In genomic region chr11:118907051-118907748, GRCh38 we compare ENCODE assay signal across 8 cellular contexts. TPM values are rescaled to one million over a fixed set of nuclear protein-coding genes. Genes with fewer than 3 reads are reported as not detected.
A peak's percentile ranks its signal among the peaks of the same experiment; 100 is the strongest.
DNase-seq lines count a peak whose midpoint lies in the region; ATAC-seq, FAIRE-seq and TF ChIP-seq lines count a peak whose summit lies in the region.

No MANE protein-coding gene starts in this region.

- TF ChIP-seq POLR2A in HepG2 (IDR thresholded peaks at IDR 0.05; ENCODE audit: insufficient read depth in 1 of 2, low read depth in 2 of 2, low read length in 2 of 2): no peak

- H3K27ac ChIP-seq in HepG2 (ENCODE audit: extremely low read length, insufficient read depth, low read length): no peak overlapping the region

- peaks cover 11 to 33% of the 10 kb centered on the region in 2 experiments; a peak in 3 of 5 replicates for H3K36me3 ChIP-seq in HepG2 (replicated peaks in 1 of 2; ENCODE audit: control insufficient read depth in 1 of 2, insufficient read depth in 2 of 2, low read length in 2 of 2)

- H3K4me3 ChIP-seq in choroid plexus epithelial cell (ENCODE audit: low read depth, low read length): no peak overlapping the region
- no peak overlapping the region for H3K4me3 ChIP-seq in HepG2 (replicated peaks in 1 of 3; ENCODE audit: insufficient read depth in 1 of 3, low read depth in 2 of 3, low read length in 3 of 3)

- DNase-seq in EH (ENCODE audit: low read depth) (peak; percentile 76), NCI-H2196 (lab: John Stamatoyannopoulos, UW; ENCODE audit: unreplicated experiment) (peak; percentile 84), choroid plexus epithelial cell (ENCODE audit: low read depth) (peak; percentile 82), HepG2 (ENCODE audit: low spot score) (peak; percentile 73)
- peak; percentile 84 to 86 for DNase-seq in activated CD4-positive, alpha-beta T cell treated with anti-CD3 and anti-CD28 coated beads for 24 hours (ENCODE audit: low read depth in 2 of 2)
- DNase-seq in stimulated activated CD4-positive, alpha-beta T cell treated with anti-CD3 and anti-CD28 coated beads, Interleukin-4, amount 100 ng/mL, for 48 hours (ENCODE audit: low read depth in 2 of 2): peak; percentile 77 to 83

- in situ Hi-C loops in HepG2 (cut with HindIII; ENCODE audit: extremely low pct_ligation_motif_present, low pct_unique_long_range_greater_than_20kb): no loop called here

- no peaks in the 10 kb centered on the region for H3K9me3 ChIP-seq in HepG2 (ENCODE audit: low read length)

- WGBS in HepG2 (ENCODE audit: low lambda C conversion rate): 84% methylated on average over 17 of the region's 21 CpGs

- H3K27me3 ChIP-seq in HepG2 (ENCODE audit: control insufficient read depth in 1 of 2, insufficient read depth in 2 of 2, low read length in 2 of 2): no peaks in the 10 kb centered on the region; a peak in 1 of 5 replicates

- no peak overlapping the region for H3K4me2 ChIP-seq in HepG2 (ENCODE audit: low read depth, low read length)

- peaks cover 42% of the 10 kb centered on the region for H3K4me1 ChIP-seq in HepG2 (ENCODE audit: insufficient read depth, low read length)

- H3K9ac ChIP-seq in HepG2 (ENCODE audit: insufficient read depth, low read depth, low read length): no peak overlapping the region

- no peak overlapping the region for H2AFZ ChIP-seq in HepG2 (ENCODE audit: low read length)

- H3K79me2 ChIP-seq in HepG2 (ENCODE audit: insufficient read depth, low read length): peaks cover 2% of the 10 kb centered on the region

- peak; percentile 77 for FAIRE-seq in HepG2 (lab: Jason Lieb, UNC)

- no peaks in the 10 kb centered on the region for H4K20me1 ChIP-seq in HepG2 (ENCODE audit: insufficient read depth, low read length)

- TF ChIP-seq CTCF in choroid plexus epithelial cell (conservative IDR thresholded peaks at IDR 0.05; ENCODE audit: low read depth, low read length): peak; percentile 96
- TF ChIP-seq CTCF in HepG2 (CRISPR knock-in tag; IDR thresholded peaks at IDR 0.05): peak; percentile 99

- ATAC-seq in HG02588 (IDR thresholded peaks at IDR 0.05; ENCODE audit: unreplicated experiment): peak; percentile 72
- ATAC-seq in HepG2: peak; percentile 46
- no peak for ATAC-seq in HG02970 (IDR thresholded peaks at IDR 0.05; ENCODE audit: low FRiP score, unreplicated experiment)

- intact Hi-C loops in HepG2 (cut with micrococcal nuclease; ENCODE audit: unreplicated experiment): loop anchor here (1.0 kb wide), 2 partner anchors 23 to 49 kb away; partner anchors contain the start of gene UPK2

- POLR2A ChIA-PET in HepG2 (lab: Yijun Ruan, JAX): no interaction called here

- no TSS peak for BruUV-seq in HepG2 (replicated peaks; lab: Mats Ljungman, UMichigan)

- TF ChIP-seq EP300 in HepG2 (IDR thresholded peaks at IDR 0.05; ENCODE audit: low read depth in 2 of 2, low read length in 2 of 2) (no peak), HepG2 (CRISPR knock-in tag; IDR thresholded peaks at IDR 0.05; ENCODE audit: borderline replicate concordance) (peak; percentile 43; the same call in 1 of the 2 replicates)

- TF ChIP-seq RAD21 in HepG2 (CRISPR knock-in tag; IDR thresholded peaks at IDR 0.05): peak; percentile 99

- CTCF ChIA-PET in HepG2 (lab: Yijun Ruan, JAX; ENCODE audit: low intra/inter-chr PET ratio, low total read pairs): interaction anchor here (2.3 to 9.1 kb wide), 2 partner anchors 20 to 49 kb away, joined by 38 to 188 read pairs; partner anchors contain the start of genes BCL9L and UPK2

TF ChIP-seq in HepG2, 621 proteins besides CTCF, POLR2A, EP300 and RAD21 (continues in another document):
- TF ChIP-seq SMAD3 (CRISPR knock-in tag; IDR thresholded peaks at IDR 0.05): no peak; the same call in 1 of the 2 replicates
- no peak for TF ChIP-seq WIZ (CRISPR knock-in tag; IDR thresholded peaks at IDR 0.05)
- no peak for TF ChIP-seq NFIC (IDR thresholded peaks at IDR 0.05; ENCODE audit: low read length)
- TF ChIP-seq SNAPC5 (CRISPR knock-in tag; IDR thresholded peaks at IDR 0.05; ENCODE audit: borderline replicate concordance): no peak
- TF ChIP-seq NR2F1 (CRISPR knock-in tag; IDR thresholded peaks at IDR 0.05): no peak
- no peak for TF ChIP-seq MTF1 (CRISPR knock-in tag; IDR thresholded peaks at IDR 0.05)

RNA-seq across cellular contexts. Expression of gene BCL9L, which starts 18.5 kb away (rescaled TPM):
- total RNA-seq in HepG2 (2016; rRNA removed; fragmentation: Illumina TruSeq; extraction: Trizol): 3.7 and 5.5 TPM in 2 replicates
- total RNA-seq in HepG2 (2016; cell fraction: cytosol; rRNA removed; fragmentation: Illumina TruSeq; extraction: Trizol; ENCODE audit: low read depth): 1.4 and 2.2 TPM in 2 replicates
- 3.5 and 4.0 TPM in 2 replicates for total RNA-seq in HepG2 (2016; cell fraction: insoluble cytoplasmic fraction; rRNA removed; fragmentation: Illumina TruSeq; extraction: Trizol)
- 3.8 and 4.9 TPM in 2 replicates for total RNA-seq in HepG2 (2016; cell fraction: membrane; rRNA removed; fragmentation: Illumina TruSeq; extraction: Trizol)
- 9.3 and 12.2 TPM in 2 replicates for total RNA-seq in HepG2 (2016; cell fraction: nucleus; rRNA removed; fragmentation: Illumina TruSeq; extraction: Trizol)
- 4.1 and 4.5 TPM in 2 replicates for polyA plus RNA-seq in HepG2 (2011; rRNA removed)
- polyA plus RNA-seq in HepG2 (2011; cell fraction: cytosol; rRNA removed): 1.1 and 1.9 TPM in 2 replicates
- 7.0 and 13.4 TPM in 2 replicates for polyA plus RNA-seq in HepG2 (2011; cell fraction: nucleus; rRNA removed)
- 10.4 and 11.2 TPM in 2 replicates for polyA plus RNA-seq in HepG2 (2012)
- polyA plus RNA-seq in HepG2 (2016; cell fraction: cytosol; fragmentation: Illumina TruSeq; extraction: Trizol; ENCODE audit: low read depth): 0.58 and 0.67 TPM in 2 replicates
- 9.7 and 15.0 TPM in 2 replicates for polyA plus RNA-seq in HepG2 (2016; cell fraction: insoluble cytoplasmic fraction; fragmentation: Illumina TruSeq; extraction: Trizol; ENCODE audit: low read depth)
- 1.5 and 1.9 TPM in 2 replicates for polyA plus RNA-seq in HepG2 (2016; cell fraction: membrane; fragmentation: Illumina TruSeq; extraction: Trizol; ENCODE audit: low read depth)
- polyA plus RNA-seq in HepG2 (2016; cell fraction: nucleus; fragmentation: Illumina TruSeq; extraction: Trizol; ENCODE audit: insufficient read depth, low read depth): 21.7 and 33.9 TPM in 2 replicates
- 4.8 and 11.8 TPM in 2 replicates for polyA minus RNA-seq in HepG2 (2011; rRNA and poly(A)+ RNA removed; ENCODE audit: low replicate concordance)
- polyA minus RNA-seq in HepG2 (2011; cell fraction: cytosol; rRNA and poly(A)+ RNA removed): 6.2 and 6.8 TPM in 2 replicates
- polyA minus RNA-seq in HepG2 (2011; cell fraction: nucleus; rRNA and poly(A)+ RNA removed): 5.5 and 6.5 TPM in 2 replicates

RNA-seq across cellular contexts. Expression of gene CXCR5, which starts 23.5 kb away (rescaled TPM):
- total RNA-seq in HepG2 (2016; rRNA removed; fragmentation: Illumina TruSeq; extraction: Trizol): not detected in 2 replicates
- not detected in 2 replicates for total RNA-seq in HepG2 (2016; cell fraction: cytosol; rRNA removed; fragmentation: Illumina TruSeq; extraction: Trizol; ENCODE audit: low read depth)
- not detected in 2 replicates for total RNA-seq in HepG2 (2016; cell fraction: insoluble cytoplasmic fraction; rRNA removed; fragmentation: Illumina TruSeq; extraction: Trizol)
- total RNA-seq in HepG2 (2016; cell fraction: membrane; rRNA removed; fragmentation: Illumina TruSeq; extraction: Trizol): not detected in 2 replicates
- not detected in 2 replicates for total RNA-seq in HepG2 (2016; cell fraction: nucleus; rRNA removed; fragmentation: Illumina TruSeq; extraction: Trizol)
- polyA plus RNA-seq in HepG2 (2011; rRNA removed): not detected in 2 replicates
- not detected in 2 replicates for polyA plus RNA-seq in HepG2 (2011; cell fraction: cytosol; rRNA removed)
- not detected in 2 replicates for polyA plus RNA-seq in HepG2 (2011; cell fraction: nucleus; rRNA removed)
- polyA plus RNA-seq in HepG2 (2012): not detected in 2 replicates
- polyA plus RNA-seq in HepG2 (2016; cell fraction: cytosol; fragmentation: Illumina TruSeq; extraction: Trizol; ENCODE audit: low read depth): not detected in 2 replicates
- polyA plus RNA-seq in HepG2 (2016; cell fraction: insoluble cytoplasmic fraction; fragmentation: Illumina TruSeq; extraction: Trizol; ENCODE audit: low read depth): not detected in 2 replicates
- polyA plus RNA-seq in HepG2 (2016; cell fraction: membrane; fragmentation: Illumina TruSeq; extraction: Trizol; ENCODE audit: low read depth): not detected in 2 replicates
- not detected in 2 replicates for polyA plus RNA-seq in HepG2 (2016; cell fraction: nucleus; fragmentation: Illumina TruSeq; extraction: Trizol; ENCODE audit: insufficient read depth, low read depth)
- polyA minus RNA-seq in HepG2 (2011; rRNA and poly(A)+ RNA removed; ENCODE audit: low replicate concordance): not detected in 2 replicates
- polyA minus RNA-seq in HepG2 (2011; cell fraction: cytosol; rRNA and poly(A)+ RNA removed): not detected in 2 replicates
- polyA minus RNA-seq in HepG2 (2011; cell fraction: nucleus; rRNA and poly(A)+ RNA removed): not detected in 2 replicates

RNA-seq across cellular contexts. Expression of gene UPK2, which starts 48.9 kb away (rescaled TPM):
- total RNA-seq in HepG2 (2016; rRNA removed; fragmentation: Illumina TruSeq; extraction: Trizol): not detected in 2 replicates
- total RNA-seq in HepG2 (2016; cell fraction: cytosol; rRNA removed; fragmentation: Illumina TruSeq; extraction: Trizol; ENCODE audit: low read depth): not detected in 2 replicates
- not detected in 2 replicates for total RNA-seq in HepG2 (2016; cell fraction: insoluble cytoplasmic fraction; rRNA removed; fragmentation: Illumina TruSeq; extraction: Trizol)
- not detected in 2 replicates for total RNA-seq in HepG2 (2016; cell fraction: membrane; rRNA removed; fragmentation: Illumina TruSeq; extraction: Trizol)
- total RNA-seq in HepG2 (2016; cell fraction: nucleus; rRNA removed; fragmentation: Illumina TruSeq; extraction: Trizol): not detected in 2 replicates
- not detected in 2 replicates for polyA plus RNA-seq in HepG2 (2011; rRNA removed)
- not detected in 2 replicates for polyA plus RNA-seq in HepG2 (2011; cell fraction: cytosol; rRNA removed)
- not detected in 2 replicates for polyA plus RNA-seq in HepG2 (2011; cell fraction: nucleus; rRNA removed)
- polyA plus RNA-seq in HepG2 (2012): not detected in 2 replicates
- polyA plus RNA-seq in HepG2 (2016; cell fraction: cytosol; fragmentation: Illumina TruSeq; extraction: Trizol; ENCODE audit: low read depth): not detected in 2 replicates
- polyA plus RNA-seq in HepG2 (2016; cell fraction: insoluble cytoplasmic fraction; fragmentation: Illumina TruSeq; extraction: Trizol; ENCODE audit: low read depth): not detected in 2 replicates
- not detected in 2 replicates for polyA plus RNA-seq in HepG2 (2016; cell fraction: membrane; fragmentation: Illumina TruSeq; extraction: Trizol; ENCODE audit: low read depth)
- not detected in 2 replicates for polyA plus RNA-seq in HepG2 (2016; cell fraction: nucleus; fragmentation: Illumina TruSeq; extraction: Trizol; ENCODE audit: insufficient read depth, low read depth)
- not detected in 2 replicates for polyA minus RNA-seq in HepG2 (2011; rRNA and poly(A)+ RNA removed; ENCODE audit: low replicate concordance)
- polyA minus RNA-seq in HepG2 (2011; cell fraction: cytosol; rRNA and poly(A)+ RNA removed): not detected in 2 replicates
- polyA minus RNA-seq in HepG2 (2011; cell fraction: nucleus; rRNA and poly(A)+ RNA removed): not detected in 2 replicates
